Comparison of ENCODE assay signal across 1 cellular context in genomic region chr17:68511671-68512246, GRCh38.
TF ChIP-seq lines count a peak whose summit lies in the region.

No MANE protein-coding gene starts in this region.

TF ChIP-seq in HepG2, 621 proteins besides CTCF, POLR2A, EP300 and RAD21 (continued from another document and continues in another):
- TF ChIP-seq, protein P1, sequence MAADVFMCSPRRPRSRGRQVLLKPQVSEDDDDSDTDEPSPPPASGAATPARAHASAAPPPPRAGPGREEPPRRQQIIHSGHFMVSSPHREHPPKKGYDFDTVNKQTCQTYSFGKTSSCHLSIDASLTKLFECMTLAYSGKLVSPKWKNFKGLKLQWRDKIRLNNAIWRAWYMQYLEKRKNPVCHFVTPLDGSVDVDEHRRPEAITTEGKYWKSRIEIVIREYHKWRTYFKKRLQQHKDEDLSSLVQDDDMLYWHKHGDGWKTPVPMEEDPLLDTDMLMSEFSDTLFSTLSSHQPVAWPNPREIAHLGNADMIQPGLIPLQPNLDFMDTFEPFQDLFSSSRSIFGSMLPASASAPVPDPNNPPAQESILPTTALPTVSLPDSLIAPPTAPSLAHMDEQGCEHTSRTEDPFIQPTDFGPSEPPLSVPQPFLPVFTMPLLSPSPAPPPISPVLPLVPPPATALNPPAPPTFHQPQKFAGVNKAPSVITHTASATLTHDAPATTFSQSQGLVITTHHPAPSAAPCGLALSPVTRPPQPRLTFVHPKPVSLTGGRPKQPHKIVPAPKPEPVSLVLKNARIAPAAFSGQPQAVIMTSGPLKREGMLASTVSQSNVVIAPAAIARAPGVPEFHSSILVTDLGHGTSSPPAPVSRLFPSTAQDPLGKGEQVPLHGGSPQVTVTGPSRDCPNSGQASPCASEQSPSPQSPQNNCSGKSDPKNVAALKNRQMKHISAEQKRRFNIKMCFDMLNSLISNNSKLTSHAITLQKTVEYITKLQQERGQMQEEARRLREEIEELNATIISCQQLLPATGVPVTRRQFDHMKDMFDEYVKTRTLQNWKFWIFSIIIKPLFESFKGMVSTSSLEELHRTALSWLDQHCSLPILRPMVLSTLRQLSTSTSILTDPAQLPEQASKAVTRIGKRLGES (CRISPR knock-in tag; IDR thresholded peaks at IDR 0.05; ENCODE audit: borderline replicate concordance): no peak
- no peak for TF ChIP-seq KLF6 (CRISPR knock-in tag; IDR thresholded peaks at IDR 0.05)
- no peak for TF ChIP-seq ZNF24 (IDR thresholded peaks at IDR 0.05)
- peak; percentile 78; the same call in 1 of the 2 replicates for TF ChIP-seq ZNF709 (CRISPR knock-in tag; IDR thresholded peaks at IDR 0.05)
- TF ChIP-seq JUNB (CRISPR knock-in tag; IDR thresholded peaks at IDR 0.05; ENCODE audit: borderline replicate concordance): no peak
- no peak for TF ChIP-seq ZNF17 (CRISPR knock-in tag; IDR thresholded peaks at IDR 0.05)
- no peak for TF ChIP-seq ZNF180 (CRISPR knock-in tag; IDR thresholded peaks at IDR 0.05; ENCODE audit: borderline replicate concordance, low read depth)
- no peak for TF ChIP-seq ZNF34 (CRISPR knock-in tag; IDR thresholded peaks at IDR 0.05; ENCODE audit: borderline replicate concordance)
- no peak for TF ChIP-seq ZSCAN9 (CRISPR knock-in tag; IDR thresholded peaks at IDR 0.05; ENCODE audit: borderline replicate concordance)
- TF ChIP-seq JUND (CRISPR knock-in tag; IDR thresholded peaks at IDR 0.05): peak; percentile 45; the same call in 1 of the 2 replicates
- TF ChIP-seq NFKBIZ (CRISPR knock-in tag; IDR thresholded peaks at IDR 0.05): no peak
- TF ChIP-seq ZNF703 (CRISPR knock-in tag; IDR thresholded peaks at IDR 0.05; ENCODE audit: borderline replicate concordance): no peak
- TF ChIP-seq TBX2 (CRISPR knock-in tag; IDR thresholded peaks at IDR 0.05; ENCODE audit: borderline replicate concordance): peak; percentile 83
- peak; percentile 91 for TF ChIP-seq UBTF (CRISPR knock-in tag; IDR thresholded peaks at IDR 0.05)
- TF ChIP-seq CHD4 (IDR thresholded peaks at IDR 0.05; ENCODE audit: borderline replicate concordance, low read length): peak; percentile 24; the same call in 1 of the 2 replicates
- peak; percentile 91 for TF ChIP-seq ZNF746 (CRISPR knock-in tag; IDR thresholded peaks at IDR 0.05)
- TF ChIP-seq MYNN (CRISPR knock-in tag; IDR thresholded peaks at IDR 0.05; ENCODE audit: low read depth): no peak
- TF ChIP-seq, protein P2, sequence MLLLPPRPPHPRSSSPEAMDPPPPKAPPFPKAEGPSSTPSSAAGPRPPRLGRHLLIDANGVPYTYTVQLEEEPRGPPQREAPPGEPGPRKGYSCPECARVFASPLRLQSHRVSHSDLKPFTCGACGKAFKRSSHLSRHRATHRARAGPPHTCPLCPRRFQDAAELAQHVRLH (CRISPR knock-in tag; IDR thresholded peaks at IDR 0.05; ENCODE audit: borderline replicate concordance, low read depth): no peak
- peak; percentile 18; the same call in 1 of the 2 replicates for TF ChIP-seq CHCHD3 (CRISPR knock-in tag; IDR thresholded peaks at IDR 0.05)
- no peak for TF ChIP-seq PCBP1 (IDR thresholded peaks at IDR 0.05; ENCODE audit: borderline replicate concordance, low read depth, low read length)
- TF ChIP-seq TAF15 (IDR thresholded peaks at IDR 0.05; ENCODE audit: low read depth, low read length, poor library complexity, severe bottlenecking): peak; percentile 90
- TF ChIP-seq, protein P3, sequence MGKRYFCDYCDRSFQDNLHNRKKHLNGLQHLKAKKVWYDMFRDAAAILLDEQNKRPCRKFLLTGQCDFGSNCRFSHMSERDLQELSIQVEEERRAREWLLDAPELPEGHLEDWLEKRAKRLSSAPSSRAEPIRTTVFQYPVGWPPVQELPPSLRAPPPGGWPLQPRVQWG (CRISPR knock-in tag; IDR thresholded peaks at IDR 0.05; ENCODE audit: borderline replicate concordance, low read depth): no peak
- TF ChIP-seq SKIL (CRISPR knock-in tag; IDR thresholded peaks at IDR 0.05; ENCODE audit: borderline replicate concordance): peak; percentile 86
- 0 out of 2 replicates have a peak, but pooled peaks have one; percentile 69 for TF ChIP-seq SATB2 (CRISPR knock-in tag; IDR thresholded peaks at IDR 0.05)
- TF ChIP-seq ZNF879 (CRISPR knock-in tag; IDR thresholded peaks at IDR 0.05): 0 out of 2 replicates have a peak, but pooled peaks have one; percentile 21
- no peak for TF ChIP-seq ATF6 (CRISPR knock-in tag; conservative IDR thresholded peaks at IDR 0.05)
- TF ChIP-seq PBX3 (CRISPR knock-in tag; IDR thresholded peaks at IDR 0.05; ENCODE audit: borderline replicate concordance): peak; percentile 66; the same call in 1 of the 2 replicates
- no peak for TF ChIP-seq CHD2 (IDR thresholded peaks at IDR 0.05; ENCODE audit: low read depth, low read length)
- peak; percentile 83; the same call in 1 of the 2 replicates for TF ChIP-seq KLF15 (CRISPR knock-in tag; IDR thresholded peaks at IDR 0.05; ENCODE audit: borderline replicate concordance)
- TF ChIP-seq CBX2 (IDR thresholded peaks at IDR 0.05; ENCODE audit: low read depth, low read length): no peak
- TF ChIP-seq CBX2 (CRISPR knock-in tag; IDR thresholded peaks at IDR 0.05; ENCODE audit: low read depth): no peak
- TF ChIP-seq PATZ1 (CRISPR knock-in tag; IDR thresholded peaks at IDR 0.05): peak; percentile 98
- TF ChIP-seq ZNF83 (CRISPR knock-in tag; IDR thresholded peaks at IDR 0.05; ENCODE audit: borderline replicate concordance): no peak
- TF ChIP-seq FUBP1 (CRISPR knock-in tag; IDR thresholded peaks at IDR 0.05; ENCODE audit: borderline replicate concordance): no peak
- peak; percentile 51; the same call in 1 of the 2 replicates for TF ChIP-seq ZSCAN30 (CRISPR knock-in tag; IDR thresholded peaks at IDR 0.05)
- TF ChIP-seq NFRKB (IDR thresholded peaks at IDR 0.05): peak; percentile 41; the same call in 1 of the 2 replicates
- TF ChIP-seq MYC (CRISPR knock-in tag; IDR thresholded peaks at IDR 0.05; ENCODE audit: borderline replicate concordance): peak; percentile 84
- TF ChIP-seq, protein P4, sequence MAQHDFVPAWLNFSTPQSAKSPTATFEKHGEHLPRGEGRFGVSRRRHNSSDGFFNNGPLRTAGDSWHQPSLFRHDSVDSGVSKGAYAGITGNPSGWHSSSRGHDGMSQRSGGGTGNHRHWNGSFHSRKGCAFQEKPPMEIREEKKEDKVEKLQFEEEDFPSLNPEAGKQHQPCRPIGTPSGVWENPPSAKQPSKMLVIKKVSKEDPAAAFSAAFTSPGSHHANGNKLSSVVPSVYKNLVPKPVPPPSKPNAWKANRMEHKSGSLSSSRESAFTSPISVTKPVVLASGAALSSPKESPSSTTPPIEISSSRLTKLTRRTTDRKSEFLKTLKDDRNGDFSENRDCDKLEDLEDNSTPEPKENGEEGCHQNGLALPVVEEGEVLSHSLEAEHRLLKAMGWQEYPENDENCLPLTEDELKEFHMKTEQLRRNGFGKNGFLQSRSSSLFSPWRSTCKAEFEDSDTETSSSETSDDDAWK (CRISPR knock-in tag; IDR thresholded peaks at IDR 0.05): no peak
- TF ChIP-seq NR0B2 (CRISPR knock-in tag; IDR thresholded peaks at IDR 0.05): peak; percentile 91; the same call in 1 of the 2 replicates
- TF ChIP-seq ZNF816 (CRISPR knock-in tag; IDR thresholded peaks at IDR 0.05; ENCODE audit: borderline replicate concordance): peak; percentile 89
- no peak for TF ChIP-seq ZZZ3 (CRISPR knock-in tag; IDR thresholded peaks at IDR 0.05; ENCODE audit: borderline replicate concordance)
- TF ChIP-seq ZNF850 (CRISPR knock-in tag; conservative IDR thresholded peaks at IDR 0.05): no peak; the same call in 1 of the 2 replicates
- no peak for TF ChIP-seq FOXA1 (IDR thresholded peaks at IDR 0.05)
- 0 out of 2 replicates have a peak, but pooled peaks have one; percentile 0 for TF ChIP-seq FOXA1 (CRISPR knock-in tag; IDR thresholded peaks at IDR 0.05)
- peak; percentile 16; the same call in 1 of the 2 replicates for TF ChIP-seq ZNF773 (CRISPR knock-in tag; IDR thresholded peaks at IDR 0.05; ENCODE audit: borderline replicate concordance)
- peak; percentile 84; the same call in 1 of the 2 replicates for TF ChIP-seq SALL2 (CRISPR knock-in tag; IDR thresholded peaks at IDR 0.05)
- peak; percentile 66 for TF ChIP-seq HNRNPLL (IDR thresholded peaks at IDR 0.05; ENCODE audit: low read depth, low read length, poor library complexity, severe bottlenecking)
